ENCODE assay signal across 36 cellular contexts in the genomic region with DNA sequence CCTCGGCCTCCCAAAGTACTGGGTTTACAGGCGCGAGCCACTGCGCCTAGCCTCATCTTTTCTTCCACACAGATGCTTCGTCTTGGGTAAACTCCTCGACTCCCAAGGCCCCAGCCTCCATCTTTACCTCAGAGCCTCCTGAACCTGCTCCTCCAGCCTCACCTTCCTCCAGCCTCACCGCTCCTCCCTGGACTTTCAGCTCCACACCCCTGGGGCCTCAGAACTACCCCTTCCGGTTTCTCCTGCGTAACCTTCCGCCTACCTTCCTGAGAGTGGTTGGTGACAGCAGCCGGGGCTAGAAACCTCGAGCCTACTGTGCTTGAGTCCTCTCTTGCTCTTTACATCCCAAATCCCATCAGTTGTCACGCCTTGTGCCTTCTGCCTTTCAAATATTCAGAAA. TPM values are rescaled to one million over a fixed set of nuclear protein-coding genes. Genes with fewer than 3 reads are reported as not detected.
"Had no signal": no experiment of that assay in that cellular context is flagged by ENCODE, and none has a peak within 500 bp of the region (broad histone marks: within the 10 kb centered on the region; RNA-seq: fewer than 3 reads in every experiment).

No MANE protein-coding gene starts in this region.

- H3K9me3 ChIP-seq: ascending aorta, breast epithelium, colonic mucosa, esophagus squamous epithelium, gastroesophageal sphincter had no signal

- H3K4me3 ChIP-seq: ascending aorta, breast epithelium, cardiac muscle cell, colonic mucosa, esophagus squamous epithelium, gastroesophageal sphincter had no signal

- DNase-seq: activated CD4-positive, alpha-beta memory T cell treated with anti-CD3 and anti-CD28 coated beads, Interleukin-2, amount 10 ng/mL, durations not matched to agents 7 days and 5 days; activated CD4-positive, alpha-beta T cell treated with anti-CD3 and anti-CD28 coated beads for 1 hour; activated CD4-positive, alpha-beta T cell treated with anti-CD3 and anti-CD28 coated beads for 4 hours; activated CD4-positive, alpha-beta T cell treated with anti-CD3 and anti-CD28 coated beads, Interleukin-2, amount 10 ng/mL, durations not matched to agents 7 days and 5 days; activated CD4-positive, alpha-beta T cell treated with anti-CD3 and anti-CD28 coated beads, Interleukin-2, amount 50 U/mL, for 4 hours; activated CD8-positive, alpha-beta memory T cell treated with anti-CD3 and anti-CD28 coated beads, Interleukin-2, amount 50 U/mL, for 48 hours; activated gamma-delta T cell; activated naive CD4-positive, alpha-beta T cell; activated naive CD4-positive, alpha-beta T cell treated with anti-CD3 and anti-CD28 coated beads, Interleukin-2, amount 10 ng/mL, durations not matched to agents 7 days and 5 days; activated naive CD8-positive, alpha-beta T cell treated with anti-CD3 and anti-CD28 coated beads, Interleukin-2, amount 10 ng/mL, durations not matched to agents 7 days and 5 days; activated T-cell treated with anti-CD3 and anti-CD28 coated beads for 4 hours; activated T-cell treated with anti-CD3 and anti-CD28 coated beads, Interleukin-2, amount 50 U/mL, for 24 hours; activated T-cell treated with anti-CD3 and anti-CD28 coated beads, Interleukin-2, amount 50 U/mL, for 72 hours; central memory CD4-positive, alpha-beta T cell; cerebellar nuclear complex; colonic mucosa; effector CD8-positive, alpha-beta T cell; esophagus squamous epithelium; foreskin melanocyte; T-helper 1 cell; T-helper 2 cell had no signal

- FAIRE-seq: endometrium, endothelial cell of umbilical vein had no signal

- H3K27ac ChIP-seq: ascending aorta, breast epithelium, cardiac muscle cell, colonic mucosa, epithelial cell of prostate, esophagus squamous epithelium, gastroesophageal sphincter, VCaP had no signal

- H3K4me1 ChIP-seq: ascending aorta, breast epithelium, colonic mucosa had no signal

- ATAC-seq: activated naive CD4-positive, alpha-beta T cell treated with anti-CD3 and anti-CD28 coated beads, Interleukin-2, amount 50 U/mL, for 72 hours; activated T-cell treated with anti-CD3 and anti-CD28 coated beads, Interleukin-2, amount 50 U/mL, for 72 hours; gastroesophageal sphincter; WTC11 had no signal

- H3K36me3 ChIP-seq: ascending aorta, breast epithelium, cardiac muscle cell, colonic mucosa, esophagus squamous epithelium, gastroesophageal sphincter had no signal

- H3K27me3 ChIP-seq: cardiac muscle cell had no signal

RNA-seq across cellular contexts. Expression of a gene that starts 45.8 kb away (rescaled TPM):
- total RNA-seq: activated CD4-positive, alpha-beta memory T cell treated with anti-CD3 and anti-CD28 coated beads, Interleukin-2, amount 10 ng/mL, durations not matched to agents 7 days and 5 days; activated CD4-positive, alpha-beta T cell treated with anti-CD3 and anti-CD28 coated beads, Interleukin-2, amount 10 ng/mL, durations not matched to agents 7 days and 5 days; activated naive CD4-positive, alpha-beta T cell treated with anti-CD3 and anti-CD28 coated beads, Interleukin-2, amount 50 U/mL, for 72 hours; activated naive CD8-positive, alpha-beta T cell treated with anti-CD3 and anti-CD28 coated beads, Interleukin-2, amount 10 ng/mL, durations not matched to agents 7 days and 5 days; activated T-cell treated with anti-CD3 and anti-CD28 coated beads, Interleukin-2, amount 50 U/mL, for 72 hours; ascending aorta; breast epithelium; cardiac muscle cell; colonic mucosa; dermis microvascular lymphatic vessel endothelial cell; endothelial cell of umbilical vein; esophagus squamous epithelium; fibroblast of lung; fibroblast of villous mesenchyme; gastroesophageal sphincter; glomerular endothelial cell had no signal
- polyA plus RNA-seq: cardiac muscle cell, esophagus, fibroblast of lung had no signal

RNA-seq across cellular contexts. Expression of a gene that starts 45.9 kb away (rescaled TPM):
- total RNA-seq: activated CD4-positive, alpha-beta memory T cell treated with anti-CD3 and anti-CD28 coated beads, Interleukin-2, amount 10 ng/mL, durations not matched to agents 7 days and 5 days; activated CD4-positive, alpha-beta T cell treated with anti-CD3 and anti-CD28 coated beads, Interleukin-2, amount 10 ng/mL, durations not matched to agents 7 days and 5 days; activated naive CD8-positive, alpha-beta T cell treated with anti-CD3 and anti-CD28 coated beads, Interleukin-2, amount 10 ng/mL, durations not matched to agents 7 days and 5 days; activated T-cell treated with anti-CD3 and anti-CD28 coated beads, Interleukin-2, amount 50 U/mL, for 72 hours; ascending aorta; cardiac muscle cell; colonic mucosa; dermis microvascular lymphatic vessel endothelial cell; endothelial cell of umbilical vein; fibroblast of lung; fibroblast of villous mesenchyme; glomerular endothelial cell had no signal
- polyA plus RNA-seq: cardiac muscle cell, endothelial cell of umbilical vein, fibroblast of lung had no signal

RNA-seq across cellular contexts. Expression of a gene that starts 59.8 kb away (rescaled TPM):
- total RNA-seq: activated CD4-positive, alpha-beta memory T cell treated with anti-CD3 and anti-CD28 coated beads, Interleukin-2, amount 10 ng/mL, durations not matched to agents 7 days and 5 days; activated CD4-positive, alpha-beta T cell treated with anti-CD3 and anti-CD28 coated beads, Interleukin-2, amount 10 ng/mL, durations not matched to agents 7 days and 5 days had no signal
